Comparison of ENCODE assay signal across 1 cellular context in the genomic region with DNA sequence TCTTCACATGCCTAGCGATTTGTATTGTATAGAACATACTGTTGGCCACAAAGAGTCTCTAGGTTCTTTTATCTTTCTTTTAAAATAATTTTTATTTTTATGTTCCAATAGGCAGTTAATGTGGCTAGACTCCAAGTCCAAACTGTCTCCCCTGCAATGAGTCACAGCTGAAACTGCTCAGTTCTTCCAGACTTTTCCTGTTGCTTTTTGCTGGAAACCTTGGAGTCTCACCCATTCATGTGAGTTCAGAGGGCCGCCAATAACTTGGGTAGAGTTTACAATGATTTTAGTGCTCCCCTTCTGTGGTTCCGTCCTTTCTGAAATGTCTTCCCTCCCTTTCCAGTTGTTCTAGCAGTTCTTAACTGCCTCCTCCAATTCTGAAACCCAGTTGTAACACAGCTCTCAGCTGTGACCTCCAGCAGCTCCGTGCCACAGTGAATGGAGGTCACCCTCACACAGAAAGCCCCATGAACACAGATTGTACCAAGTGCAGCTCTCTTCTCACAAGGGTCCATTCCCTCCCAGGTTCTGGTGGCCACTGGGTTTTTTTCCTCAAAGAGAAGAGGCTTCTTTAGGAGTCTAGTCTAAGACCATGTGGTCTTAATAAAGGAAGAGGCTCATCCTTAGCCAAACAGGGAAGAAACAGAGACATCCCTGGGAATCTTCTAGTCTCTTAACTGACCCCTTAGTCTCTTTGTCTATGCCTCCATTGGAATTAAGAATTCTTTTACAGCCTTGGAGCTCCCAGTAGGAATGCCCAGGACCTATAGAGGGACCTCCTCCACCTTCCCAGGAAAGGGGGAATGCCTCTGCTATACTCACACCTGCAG.
TF ChIP-seq lines count a peak whose summit lies in the region.

No MANE protein-coding gene starts in this region.

TF ChIP-seq in SK-N-SH treated with all-trans-retinoic acid at 6 μM for 48 hours, 23 proteins besides CTCF, POLR2A, EP300 and RAD21 (continued from another document):
- TF ChIP-seq, protein P1, sequence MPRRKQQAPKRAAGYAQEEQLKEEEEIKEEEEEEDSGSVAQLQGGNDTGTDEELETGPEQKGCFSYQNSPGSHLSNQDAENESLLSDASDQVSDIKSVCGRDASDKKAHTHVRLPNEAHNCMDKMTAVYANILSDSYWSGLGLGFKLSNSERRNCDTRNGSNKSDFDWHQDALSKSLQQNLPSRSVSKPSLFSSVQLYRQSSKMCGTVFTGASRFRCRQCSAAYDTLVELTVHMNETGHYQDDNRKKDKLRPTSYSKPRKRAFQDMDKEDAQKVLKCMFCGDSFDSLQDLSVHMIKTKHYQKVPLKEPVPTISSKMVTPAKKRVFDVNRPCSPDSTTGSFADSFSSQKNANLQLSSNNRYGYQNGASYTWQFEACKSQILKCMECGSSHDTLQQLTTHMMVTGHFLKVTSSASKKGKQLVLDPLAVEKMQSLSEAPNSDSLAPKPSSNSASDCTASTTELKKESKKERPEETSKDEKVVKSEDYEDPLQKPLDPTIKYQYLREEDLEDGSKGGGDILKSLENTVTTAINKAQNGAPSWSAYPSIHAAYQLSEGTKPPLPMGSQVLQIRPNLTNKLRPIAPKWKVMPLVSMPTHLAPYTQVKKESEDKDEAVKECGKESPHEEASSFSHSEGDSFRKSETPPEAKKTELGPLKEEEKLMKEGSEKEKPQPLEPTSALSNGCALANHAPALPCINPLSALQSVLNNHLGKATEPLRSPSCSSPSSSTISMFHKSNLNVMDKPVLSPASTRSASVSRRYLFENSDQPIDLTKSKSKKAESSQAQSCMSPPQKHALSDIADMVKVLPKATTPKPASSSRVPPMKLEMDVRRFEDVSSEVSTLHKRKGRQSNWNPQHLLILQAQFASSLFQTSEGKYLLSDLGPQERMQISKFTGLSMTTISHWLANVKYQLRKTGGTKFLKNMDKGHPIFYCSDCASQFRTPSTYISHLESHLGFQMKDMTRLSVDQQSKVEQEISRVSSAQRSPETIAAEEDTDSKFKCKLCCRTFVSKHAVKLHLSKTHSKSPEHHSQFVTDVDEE (CRISPR knock-in tag; IDR thresholded peaks at IDR 0.05) = no peak
- no peak for TF ChIP-seq GLIS3 (CRISPR knock-in tag; IDR thresholded peaks at IDR 0.05)
- no peak for TF ChIP-seq SNAI2 (CRISPR knock-in tag; IDR thresholded peaks at IDR 0.05)
- TF ChIP-seq BACH2 (CRISPR knock-in tag; IDR thresholded peaks at IDR 0.05; ENCODE audit: borderline replicate concordance) = no peak
- TF ChIP-seq CSDC2 (CRISPR knock-in tag; IDR thresholded peaks at IDR 0.05) = no peak
